ENCODE assay signal across 27 cellular contexts in genomic region chr13:107912745-107913144, GRCh38.
"Had no signal": no experiment of that assay in that cellular context is flagged by ENCODE, and none has a peak within 500 bp of the region (broad histone marks: within the 10 kb centered on the region; RNA-seq: fewer than 3 reads in every experiment).

No MANE protein-coding gene starts in this region.

- H3K4me1 ChIP-seq: esophagus muscularis mucosa, esophagus squamous epithelium, foreskin keratinocyte, gastrocnemius medialis, gastroesophageal sphincter, heart left ventricle, heart right ventricle had no signal

- H3K27ac Mint-ChIP-seq: dendritic cell treated with granulocyte-macrophage colony-stimulating factor and Interleukin-4, amounts not matched to agents 40 ng/mL and 50 ng/mL, for 4 days; effector memory CD8-positive, alpha-beta T cell; endodermal cell had no signal

- H3K27me3 ChIP-seq: dorsolateral prefrontal cortex, esophagus muscularis mucosa, esophagus squamous epithelium, foreskin keratinocyte, gastrocnemius medialis, gastroesophageal sphincter, hepatocyte had no signal

- H3K79me2 ChIP-seq: hepatocyte had no signal

- DNase-seq: cortex of kidney; dermis blood vessel endothelial cell; dorsolateral prefrontal cortex; effector CD4-positive, alpha-beta T cell; effector CD8-positive, alpha-beta T cell; effector memory CD4-positive, alpha-beta T cell; effector memory CD8-positive, alpha-beta T cell; endodermal cell; erythroblast; esophagus squamous epithelium; foreskin fibroblast; foreskin keratinocyte; foreskin melanocyte; gastrocnemius medialis; glutamatergic neuron; head of caudate nucleus; heart left ventricle; heart right ventricle; hippocampal formation had no signal

- FAIRE-seq: endothelial cell of umbilical vein had no signal

- H3K4me3 ChIP-seq: coronary artery, dorsolateral prefrontal cortex, esophagus muscularis mucosa, esophagus squamous epithelium, gastrocnemius medialis, gastroesophageal sphincter, heart left ventricle, heart right ventricle, hepatocyte had no signal

- H3K9me3 Mint-ChIP-seq: endodermal cell had no signal

- ATAC-seq: effector memory CD8-positive, alpha-beta T cell; esophagus mucosa; foreskin keratinocyte; gastrocnemius medialis; gastroesophageal sphincter; heart left ventricle; heart right ventricle had no signal

- H3K4me1 Mint-ChIP-seq: endodermal cell had no signal

- H3K36me3 ChIP-seq: esophagus muscularis mucosa, esophagus squamous epithelium, gastrocnemius medialis, gastroesophageal sphincter, heart left ventricle, heart right ventricle had no signal

- H3K4me2 ChIP-seq: hepatocyte had no signal

- H3K4me3 Mint-ChIP-seq: dendritic cell treated with granulocyte-macrophage colony-stimulating factor and Interleukin-4, amounts not matched to agents 40 ng/mL and 50 ng/mL, for 4 days; effector memory CD8-positive, alpha-beta T cell; endodermal cell had no signal

- H3K27ac ChIP-seq: coronary artery, dorsolateral prefrontal cortex, epithelial cell of prostate, esophagus muscularis mucosa, esophagus squamous epithelium, foreskin keratinocyte, gastrocnemius medialis, gastroesophageal sphincter, heart left ventricle, heart right ventricle, hepatocyte had no signal

- H3K9me3 ChIP-seq: esophagus muscularis mucosa, gastrocnemius medialis, gastroesophageal sphincter had no signal

- H3K27me3 Mint-ChIP-seq: dendritic cell treated with granulocyte-macrophage colony-stimulating factor and Interleukin-4, amounts not matched to agents 40 ng/mL and 50 ng/mL, for 4 days; effector memory CD8-positive, alpha-beta T cell had no signal

- H2AFZ ChIP-seq: hepatocyte had no signal
